ENCODE assay signal across 8 cellular contexts in the genomic region with DNA sequence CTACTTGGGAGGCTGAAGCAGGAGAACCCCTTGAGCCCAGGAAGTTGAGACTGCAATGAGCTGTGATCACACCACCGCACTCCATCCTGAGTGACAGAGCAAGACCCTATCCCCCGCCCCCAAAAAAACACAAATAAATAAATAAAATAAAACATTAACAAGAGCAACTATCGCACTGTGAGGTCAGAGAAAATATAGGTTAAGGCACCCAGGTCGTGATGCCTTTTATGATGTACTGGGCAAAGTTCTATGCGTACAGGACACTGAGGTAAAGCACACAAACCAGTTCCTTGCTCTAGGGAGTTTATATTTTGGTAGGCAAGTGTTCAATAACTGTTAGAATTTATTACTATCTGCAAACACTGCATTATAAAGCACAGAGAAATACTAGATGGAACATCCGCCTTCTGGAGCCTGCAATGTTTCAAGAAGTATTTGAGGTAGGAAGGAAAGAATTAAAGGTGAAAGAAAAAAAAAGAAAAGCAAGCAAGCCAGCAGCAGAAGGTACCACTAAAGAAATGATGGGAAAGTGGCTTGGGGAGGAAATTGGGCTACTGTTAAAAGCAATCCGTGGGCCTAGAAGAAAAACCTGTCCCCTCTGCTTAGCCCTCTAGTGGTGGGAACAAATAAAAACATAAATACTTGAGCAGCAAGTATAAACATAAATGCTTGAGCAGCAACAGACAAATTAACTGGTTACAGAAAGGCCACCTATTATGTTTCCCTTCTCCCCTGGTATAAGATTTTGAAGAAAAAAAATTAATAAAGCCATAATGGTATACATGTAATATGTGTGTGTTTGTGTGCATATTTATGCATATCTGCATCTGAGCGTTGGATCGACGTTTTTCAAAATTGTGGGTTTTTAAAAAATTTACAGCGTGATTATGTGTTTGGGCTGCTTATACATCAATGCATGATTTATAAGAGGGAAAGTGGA.
DNase-seq lines count a peak whose midpoint lies in the region; ATAC-seq, FAIRE-seq and TF ChIP-seq lines count a peak whose summit lies in the region.

No MANE protein-coding gene starts in this region.

- H3K4me2 ChIP-seq in HepG2 (ENCODE audit: low read depth, low read length), result no peak overlapping the region

- no peak overlapping the region for H2AFZ ChIP-seq in HepG2 (ENCODE audit: low read length)

- POLR2A ChIA-PET in HepG2 (lab: Yijun Ruan, JAX), result no interaction called here

- in situ Hi-C loops in HepG2 (cut with HindIII; ENCODE audit: extremely low pct_ligation_motif_present, low pct_unique_long_range_greater_than_20kb), result no loop called here

- ATAC-seq in HepG2 (no peak), GM18517 (IDR thresholded peaks at IDR 0.05; ENCODE audit: unreplicated experiment) (no peak)

- H3K4me1 ChIP-seq in adrenal gland (replicated peaks in 1 of 2) (no peaks in the 10 kb centered on the region), HepG2 (ENCODE audit: insufficient read depth, low read length) (no peaks in the 10 kb centered on the region)

- TF ChIP-seq POLR2A in adrenal gland (IDR thresholded peaks at IDR 0.05), result no peak
- no peak for TF ChIP-seq POLR2A in HepG2 (IDR thresholded peaks at IDR 0.05; ENCODE audit: insufficient read depth in 1 of 2, low read depth in 2 of 2, low read length in 2 of 2)

- peak; percentile 70 for DNase-seq in ELR (ENCODE audit: low read depth)
- no peak for DNase-seq in adrenal gland
- peak; percentile 20 for DNase-seq in HepG2 (ENCODE audit: low spot score)
- no peak for DNase-seq in occipital lobe (lab: John Stamatoyannopoulos, UW)
- DNase-seq in activated CD8-positive, alpha-beta memory T cell treated with anti-CD3 and anti-CD28 coated beads for 24 hours, result no peak
- DNase-seq in HuH-7.5 (ENCODE audit: low spot score), result no peak

- no peak for FAIRE-seq in HepG2 (lab: Jason Lieb, UNC)

- H3K4me3 ChIP-seq in adrenal gland (no peak overlapping the region), HepG2 (replicated peaks in 1 of 3; ENCODE audit: insufficient read depth in 1 of 3, low read depth in 2 of 3, low read length in 3 of 3) (no peak overlapping the region)

- no peak overlapping the region for H3K9ac ChIP-seq in HepG2 (ENCODE audit: insufficient read depth, low read depth, low read length)

- H3K27ac ChIP-seq in adrenal gland (no peak overlapping the region), HepG2 (ENCODE audit: extremely low read length, insufficient read depth, low read length) (no peak overlapping the region)

- no TSS peak for BruUV-seq in HepG2 (replicated peaks; lab: Mats Ljungman, UMichigan)

- intact Hi-C loops in adrenal gland (cut with DNase I) (no loop called here), HepG2 (cut with micrococcal nuclease; ENCODE audit: unreplicated experiment) (loop anchor here (1.0 kb wide), 1 partner anchor 206 kb away; no protein-coding TSS in a partner anchor)

- TF ChIP-seq EP300 in HepG2 (IDR thresholded peaks at IDR 0.05; ENCODE audit: low read depth in 2 of 2, low read length in 2 of 2) (no peak), HepG2 (CRISPR knock-in tag; IDR thresholded peaks at IDR 0.05; ENCODE audit: borderline replicate concordance) (no peak)

- H4K20me1 ChIP-seq in HepG2 (ENCODE audit: insufficient read depth, low read length), result no peaks in the 10 kb centered on the region

- CTCF ChIA-PET in HepG2 (lab: Yijun Ruan, JAX; ENCODE audit: low intra/inter-chr PET ratio, low total read pairs), result interaction anchor here (1.2 kb wide), 1 partner anchor 207 kb away, joined by 5 read pairs; no protein-coding TSS in a partner anchor

- no peaks in the 10 kb centered on the region for H3K27me3 ChIP-seq in adrenal gland
- H3K27me3 ChIP-seq in HepG2 (ENCODE audit: control insufficient read depth in 1 of 2, insufficient read depth in 2 of 2, low read length in 2 of 2), result 0 out of 5 replicates have a peak, but pooled peaks cover 0 to 6% of the 10 kb centered on the region in 2 experiments

- TF ChIP-seq CTCF in LNCAP (IDR thresholded peaks at IDR 0.05) (peak; percentile 67), adrenal gland (IDR thresholded peaks at IDR 0.05) (peak; percentile 29 to 62 (median 48)), HepG2 (CRISPR knock-in tag; IDR thresholded peaks at IDR 0.05) (peak; percentile 47)

- WGBS in adrenal gland, 4 donors, result 79 to 82% (median 80%) methylated on average over 11 of the region's 11 CpGs
- WGBS in HepG2 (ENCODE audit: low lambda C conversion rate), result 40% methylated on average over 11 of the region's 11 CpGs

- H3K36me3 ChIP-seq in adrenal gland (replicated peaks in 1 of 2) (no peaks in the 10 kb centered on the region), HepG2 (replicated peaks in 1 of 2; ENCODE audit: control insufficient read depth in 1 of 2, insufficient read depth in 2 of 2, low read length in 2 of 2) (no peaks in the 10 kb centered on the region)

- H3K9me3 ChIP-seq in adrenal gland (replicated peaks in 1 of 3) (no peaks in the 10 kb centered on the region), HepG2 (ENCODE audit: low read length) (no peaks in the 10 kb centered on the region)

- no peak for TF ChIP-seq RAD21 in HepG2 (CRISPR knock-in tag; IDR thresholded peaks at IDR 0.05)

- no peaks in the 10 kb centered on the region for H3K79me2 ChIP-seq in HepG2 (ENCODE audit: insufficient read depth, low read length)

TF ChIP-seq in HepG2, 621 proteins besides CTCF, POLR2A, EP300 and RAD21:
- TF ChIP-seq STAG1 (CRISPR knock-in tag; IDR thresholded peaks at IDR 0.05) (peak; percentile 25; the same call in 1 of the 2 replicates), ONECUT2 (CRISPR knock-in tag; IDR thresholded peaks at IDR 0.05) (no peak), MATR3 (CRISPR knock-in tag; IDR thresholded peaks at IDR 0.05) (no peak)

Comparison
In these comparisons a context has a peak if more than half of its experiments do, and no peak if none do; other contexts are left out.
1. DNase-seq: peak in ELR (single experiment) and HepG2 (single experiment); none in adrenal gland (0 of 7), occipital lobe (single experiment), activated CD8-positive, alpha-beta memory T cell treated with anti-CD3 and anti-CD28 coated beads for 24 hours (single experiment) and HuH-7.5 (single experiment).
2. Peak in every context shown above with its lines, with median percentiles within 50 percentile points of each other: CTCF ChIP-seq.